Comparison of ENCODE assay signal across 9 cellular contexts in genomic region chr11:2697871-2698270, GRCh38. TPM values are rescaled to one million over a fixed set of nuclear protein-coding genes. Genes with fewer than 3 reads are reported as not detected.
DNase-seq lines count a peak whose midpoint lies in the region; ATAC-seq and TF ChIP-seq lines count a peak whose summit lies in the region.
"Had no signal": no experiment of that assay in that cellular context is flagged by ENCODE, and none has a peak within 500 bp of the region (broad histone marks: within the 10 kb centered on the region; RNA-seq: fewer than 3 reads in every experiment).

No MANE protein-coding gene starts in this region.

- 11 to 44% (median 30%) methylated on average over 1 of the region's 1 CpG for WGBS in adrenal gland, 4 donors
- 50% methylated on average over 1 of the region's 1 CpG for WGBS in suprapubic skin

- H3K9me3 ChIP-seq in adrenal gland (replicated peaks in 1 of 3) (no peaks in the 10 kb centered on the region), iPS-18c (ENCODE audit: control insufficient read depth, insufficient read depth, low read length) (peaks cover 7% of the 10 kb centered on the region), suprapubic skin (no peaks in the 10 kb centered on the region)

- no peaks in the 10 kb centered on the region for H3K36me3 ChIP-seq in adrenal gland (replicated peaks in 1 of 2)
- H3K36me3 ChIP-seq in suprapubic skin = no peaks in the 10 kb centered on the region

- intact Hi-C loops in adrenal gland (cut with DNase I) = loop anchor here in 1 of 2 donors (10.0 kb wide), 1 partner anchor 187 kb away; the partner anchor contains the start of gene CDKN1C

- H3K27me3 Mint-ChIP-seq in T-helper 2 cell treated with Interferon-gamma antibody and Interleukin-4, amounts not matched to agents 5 μg/mL and 100 μg/mL, for 36 hours (ENCODE audit: low read depth) = peaks cover 3% of the 10 kb centered on the region

- peaks cover 2% of the 10 kb centered on the region for H3K36me3 Mint-ChIP-seq in T-helper 2 cell treated with Interferon-gamma antibody and Interleukin-4, amounts not matched to agents 5 μg/mL and 100 μg/mL, for 36 hours (ENCODE audit: low read depth)

- H3K4me1 Mint-ChIP-seq in T-helper 2 cell treated with Interferon-gamma antibody and Interleukin-4, amounts not matched to agents 5 μg/mL and 100 μg/mL, for 36 hours (ENCODE audit: low read depth) = peaks cover 14% of the 10 kb centered on the region

- H3K27me3 ChIP-seq in adrenal gland (no peaks in the 10 kb centered on the region), suprapubic skin (no peaks in the 10 kb centered on the region)

- DNase-seq in T-helper 2 cell treated with Interferon-gamma antibody and Interleukin-4, amounts not matched to agents 5 μg/mL and 100 μg/mL, for 36 hours (ENCODE audit: low spot score) = no peak
- DNase-seq in T-helper 2 cell = no peak
- peak in 4 of 7 donors; percentile 6 to 15 (median 10) for DNase-seq in adrenal gland
- DNase-seq in suprapubic skin (ENCODE audit: low spot score in 2 of 2) = peak in 1 of 2 donors; percentile 6
- no peak for DNase-seq in stimulated activated CD8-positive, alpha-beta memory T cell treated with anti-CD3 and anti-CD28 coated beads, Interleukin-4, amount 100 ng/mL, for 48 hours
- DNase-seq in putamen (ENCODE audit: low spot score) = no peak
- DNase-seq: ACHN had no signal

- H3K4me3 Mint-ChIP-seq in T-helper 2 cell treated with Interferon-gamma antibody and Interleukin-4, amounts not matched to agents 5 μg/mL and 100 μg/mL, for 36 hours = peak overlapping the region; percentile 85

- no peak for TF ChIP-seq EP300 in suprapubic skin (IDR thresholded peaks at IDR 0.05)

- H3K27ac ChIP-seq in adrenal gland = peak overlapping the region in 2 of 5 donors; percentile 18 to 96
- no peak overlapping the region for H3K27ac ChIP-seq in suprapubic skin

- ATAC-seq in HG02938 (IDR thresholded peaks at IDR 0.05; ENCODE audit: unreplicated experiment) = no peak

- H3K9me3 Mint-ChIP-seq in T-helper 2 cell treated with Interferon-gamma antibody and Interleukin-4, amounts not matched to agents 5 μg/mL and 100 μg/mL, for 36 hours = no peaks in the 10 kb centered on the region

- TF ChIP-seq POLR2A in adrenal gland (IDR thresholded peaks at IDR 0.05) (no peak), suprapubic skin (IDR thresholded peaks at IDR 0.05) (no peak)

- no peak overlapping the region for H3K27ac Mint-ChIP-seq in T-helper 2 cell treated with Interferon-gamma antibody and Interleukin-4, amounts not matched to agents 5 μg/mL and 100 μg/mL, for 36 hours

- peaks cover 0 to 53% of the 10 kb centered on the region in 2 donors for H3K4me1 ChIP-seq in adrenal gland (replicated peaks in 1 of 2)
- H3K4me1 ChIP-seq in suprapubic skin = peaks cover 31% of the 10 kb centered on the region

- peak overlapping the region in 2 of 4 donors; percentile 0 to 69 for H3K4me3 ChIP-seq in adrenal gland
- H3K4me3 ChIP-seq in iPS-18c (ENCODE audit: insufficient read depth, low read depth, low read length) = 0 out of 2 replicates have a peak overlapping the region, but pooled peaks have one; percentile 69
- H3K4me3 ChIP-seq in suprapubic skin = peak overlapping the region; percentile 63

- TF ChIP-seq CTCF in adrenal gland (IDR thresholded peaks at IDR 0.05) = no peak
- TF ChIP-seq CTCF in suprapubic skin (IDR thresholded peaks at IDR 0.05) = no peak

RNA-seq across cellular contexts. Expression of gene KCNQ1OT1, which starts 1.9 kb away (rescaled TPM):
- total RNA-seq in adrenal gland (1 to 10 TPM in 4 of 8 donors, under 1 TPM in 4; 0.55 to 3.6 (median 1.4) TPM), suprapubic skin (1 to 10 TPM; 2.5 to 4.5 (median 3.1) TPM)
- 1 to 10 TPM in 1 of 3 donors, under 1 TPM in 2; 0.15 to 1.4 (median 0.17) TPM for polyA plus RNA-seq in adrenal gland

Comparison
In these comparisons a context has a peak if more than half of its experiments do, and no peak if none do; other contexts are left out.
1. DNase-seq: peak in adrenal gland (4 of 7); none in T-helper 2 cell treated with Interferon-gamma antibody and Interleukin-4, amounts not matched to agents 5 μg/mL and 100 μg/mL, for 36 hours (single experiment), T-helper 2 cell (0 of 5), stimulated activated CD8-positive, alpha-beta memory T cell treated with anti-CD3 and anti-CD28 coated beads, Interleukin-4, amount 100 ng/mL, for 48 hours (single experiment) and putamen (single experiment).